ENCODE assay signal across 8 cellular contexts in genomic region chrX:56564921-56565861, GRCh38. TPM values are rescaled to one million over a fixed set of nuclear protein-coding genes. Genes with fewer than 3 reads are reported as not detected.
DNase-seq lines count a peak whose midpoint lies in the region; ATAC-seq and TF ChIP-seq lines count a peak whose summit lies in the region.

No MANE protein-coding gene starts in this region.

- no peaks in the 10 kb centered on the region for H3K27me3 Mint-ChIP-seq in osteocyte (ENCODE audit: unreplicated experiment)

- H3K27me3 ChIP-seq in esophagus (ENCODE audit: control insufficient read depth in 1 of 2, insufficient read depth in 2 of 2, low read length in 2 of 2): no peaks in the 10 kb centered on the region

- H3K36me3 ChIP-seq in SK-N-MC (ENCODE audit: insufficient read depth, low read length): no peaks in the 10 kb centered on the region; the same call in 1 of the 2 replicates
- H3K36me3 ChIP-seq in esophagus (ENCODE audit: control insufficient read depth in 2 of 2, insufficient read depth in 2 of 2, low read length in 1 of 2): no peaks in the 10 kb centered on the region

- ATAC-seq in HG02885 (IDR thresholded peaks at IDR 0.05; ENCODE audit: poor library complexity, unreplicated experiment): no peak

- H3K4me1 Mint-ChIP-seq in osteocyte (ENCODE audit: unreplicated experiment): peaks cover 23% of the 10 kb centered on the region

- H3K27ac ChIP-seq in SK-N-MC (no peak overlapping the region), esophagus (ENCODE audit: low read depth in 2 of 2, low read length in 1 of 2) (no peak overlapping the region)

- peaks cover 0 to 2% of the 10 kb centered on the region in 2 donors for H3K4me1 ChIP-seq in esophagus (ENCODE audit: control insufficient read depth in 2 of 2, insufficient read depth in 2 of 2, low read length in 1 of 2)

- H3K9me3 Mint-ChIP-seq in osteocyte (ENCODE audit: unreplicated experiment): no peaks in the 10 kb centered on the region

- H3K9me3 ChIP-seq in SK-N-MC (ENCODE audit: low read depth, low read length) (no peaks in the 10 kb centered on the region), esophagus (ENCODE audit: control insufficient read depth in 2 of 2, insufficient read depth in 1 of 2, low read depth in 1 of 2, low read length in 1 of 2) (no peaks in the 10 kb centered on the region)

- peak; percentile 68 for DNase-seq in activated effector memory CD4-positive, alpha-beta T cell treated with anti-CD3 and anti-CD28 coated beads, Interleukin-2, amount 50 U/mL, for 16 hours
- no peak for DNase-seq in activated effector memory CD4-positive, alpha-beta T cell treated with Interleukin-2 at 50 U/mL for 16 hours
- no peak for DNase-seq in SK-N-MC (ENCODE audit: low read depth, low spot score)
- no peak for DNase-seq in osteocyte (ENCODE audit: extremely low spot score, unreplicated experiment)
- DNase-seq in ACHN: no peak
- no peak for DNase-seq in activated gamma-delta T cell treated with Interleukin-2 at 50 U/mL for 16 hours

- 3 to 30% methylated on average over 20 of the region's 20 CpGs for WGBS in esophagus, 2 donors

- TF ChIP-seq CTCF in osteocyte (IDR thresholded peaks at IDR 0.05): no peak

- H3K4me3 ChIP-seq in SK-N-MC: peak overlapping the region; percentile 86
- peak overlapping the region; percentile 63 to 74 for H3K4me3 ChIP-seq in esophagus (ENCODE audit: low read depth in 1 of 2, low read length in 2 of 2)

- in situ Hi-C loops in ACHN (cut with HindIII; ENCODE audit: low pct_ligation_motif_present, low pct_unique_long_range_greater_than_20kb, low sequenced_read_pairs): no loop called here

- peak overlapping the region; percentile 97 for H3K27ac Mint-ChIP-seq in osteocyte (ENCODE audit: unreplicated experiment)

- H3K4me3 Mint-ChIP-seq in osteocyte (ENCODE audit: unreplicated experiment): peak overlapping the region; percentile 79

- H3K9ac ChIP-seq in SK-N-MC (ENCODE audit: insufficient read length): peak overlapping the region; percentile 95

- H3K36me3 Mint-ChIP-seq in osteocyte (ENCODE audit: unreplicated experiment): no peaks in the 10 kb centered on the region

RNA-seq across cellular contexts. Expression of gene UBQLN2, which starts 1.8 kb away (rescaled TPM):
- polyA plus RNA-seq in esophagus: 10 to 100 TPM in 1 of 2 donors, 1 to 10 TPM in 1; 5.4 to 15.2 TPM
- 42.6 and 42.7 TPM in 2 replicates for total RNA-seq in osteocyte
